8 cellular contexts compared by ENCODE assay signal in the genomic region with DNA sequence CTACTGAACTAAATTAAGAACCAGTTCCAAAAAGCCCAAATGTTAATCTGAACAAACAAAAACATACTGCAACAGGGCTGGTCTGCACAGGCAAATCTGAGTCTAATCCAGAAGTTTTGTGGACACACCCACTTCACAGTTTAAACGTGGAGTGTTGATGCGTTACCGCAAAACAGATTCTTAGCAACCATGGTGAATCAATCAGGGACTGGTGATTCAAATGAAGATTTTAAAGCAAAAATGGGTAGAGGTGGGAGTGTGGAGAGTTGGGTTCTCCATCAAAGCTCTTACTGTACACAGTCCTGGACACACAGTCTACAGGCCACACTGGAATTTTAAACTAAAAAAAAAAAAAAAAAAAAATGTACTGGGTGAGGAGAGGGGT. TPM values are rescaled to one million over a fixed set of nuclear protein-coding genes. Genes with fewer than 3 reads are reported as not detected.
DNase-seq lines count a peak whose midpoint lies in the region; ATAC-seq and TF ChIP-seq lines count a peak whose summit lies in the region.

No MANE protein-coding gene starts in this region.

- peak overlapping the region; percentile 76 for H3K27ac ChIP-seq in HUES48 (ENCODE audit: low read depth, low read length)
- H3K27ac ChIP-seq in left lung = peak overlapping the region; percentile 93 to 95
- H3K27ac ChIP-seq in uterus = peak overlapping the region; percentile 90 to 96

- ATAC-seq in left lung (peak; percentile 20), GM18502 (IDR thresholded peaks at IDR 0.05; ENCODE audit: poor library complexity, unreplicated experiment) (no peak)

- no peak overlapping the region for H3K9ac ChIP-seq in HUES48 (ENCODE audit: low read depth, low read length)

- intact Hi-C loops in left lung (cut with DNase I) = no loop called here
- intact Hi-C loops in uterus (cut with DNase I; ENCODE audit: low total_unique reads) = no loop called here

- H3K27me3 ChIP-seq in HUES48 (ENCODE audit: control insufficient read depth, insufficient read depth, low read length) (peaks cover 9% of the 10 kb centered on the region), left lung (peaks cover 0 to 15% of the 10 kb centered on the region in 2 donors), uterus (no peaks in the 10 kb centered on the region)

- DNase-seq in AG08396 (ENCODE audit: low spot score) = peak; percentile 28
- peak; percentile 83 for DNase-seq in astrocyte of the hippocampus (ENCODE audit: low read depth, low spot score)
- no peak for DNase-seq in left lung
- no peak for DNase-seq in uterus
- no peak for DNase-seq in NCI-H2227 (lab: John Stamatoyannopoulos, UW; ENCODE audit: unreplicated experiment)
- no peak for DNase-seq in C1 segment of cervical spinal cord (lab: John Stamatoyannopoulos, UW)

- H3K9me3 ChIP-seq in HUES48 (ENCODE audit: control insufficient read depth, insufficient read depth, low read length) = no peaks in the 10 kb centered on the region
- H3K9me3 ChIP-seq in left lung = no peaks in the 10 kb centered on the region
- no peaks in the 10 kb centered on the region for H3K9me3 ChIP-seq in uterus

- H3K4me3 ChIP-seq in HUES48 (ENCODE audit: low read depth, low read length) (no peak overlapping the region), left lung (peak overlapping the region in 1 of 2 donors; percentile 83), uterus (no peak overlapping the region)

- TF ChIP-seq POLR2A in uterus (IDR thresholded peaks at IDR 0.05) = no peak

- H3K36me3 ChIP-seq in HUES48 (ENCODE audit: control insufficient read depth, insufficient read depth, low read length) (peaks cover 24% of the 10 kb centered on the region; the same call in 1 of the 2 replicates), left lung (peaks cover 0 to 18% of the 10 kb centered on the region in 2 donors), uterus (no peaks in the 10 kb centered on the region)

- H3K4me1 ChIP-seq in HUES48 (ENCODE audit: control insufficient read depth, insufficient read depth, low read length) = peaks cover 79% of the 10 kb centered on the region
- peaks cover 76 to 91% of the 10 kb centered on the region in 2 donors for H3K4me1 ChIP-seq in left lung
- H3K4me1 ChIP-seq in uterus = peaks cover 34 to 36% of the 10 kb centered on the region in 2 donors

- TF ChIP-seq CTCF in left lung (IDR thresholded peaks at IDR 0.05) = no peak
- TF ChIP-seq CTCF in uterus (IDR thresholded peaks at IDR 0.05) = no peak

RNA-seq across cellular contexts. Expression of gene ANXA2, which starts 5.2 kb away (rescaled TPM):
- total RNA-seq in left lung (1,000 to 10,000 TPM; 1,567 to 1,593 TPM), uterus (100 to 1,000 TPM; 376 to 811 (median 549) TPM)

Comparison
In these comparisons a context has a peak if more than half of its experiments do, and no peak if none do; other contexts are left out.
1. DNase-seq: peak in AG08396 (single experiment) and astrocyte of the hippocampus (single experiment); none in left lung (0 of 2), uterus (0 of 2), NCI-H2227 (single experiment) and C1 segment of cervical spinal cord (0 of 14).
2. Peak in every context shown above with its lines, with median percentiles within 50 percentile points of each other: H3K27ac ChIP-seq.